ENCODE assay signal across 11 cellular contexts in the genomic region with DNA sequence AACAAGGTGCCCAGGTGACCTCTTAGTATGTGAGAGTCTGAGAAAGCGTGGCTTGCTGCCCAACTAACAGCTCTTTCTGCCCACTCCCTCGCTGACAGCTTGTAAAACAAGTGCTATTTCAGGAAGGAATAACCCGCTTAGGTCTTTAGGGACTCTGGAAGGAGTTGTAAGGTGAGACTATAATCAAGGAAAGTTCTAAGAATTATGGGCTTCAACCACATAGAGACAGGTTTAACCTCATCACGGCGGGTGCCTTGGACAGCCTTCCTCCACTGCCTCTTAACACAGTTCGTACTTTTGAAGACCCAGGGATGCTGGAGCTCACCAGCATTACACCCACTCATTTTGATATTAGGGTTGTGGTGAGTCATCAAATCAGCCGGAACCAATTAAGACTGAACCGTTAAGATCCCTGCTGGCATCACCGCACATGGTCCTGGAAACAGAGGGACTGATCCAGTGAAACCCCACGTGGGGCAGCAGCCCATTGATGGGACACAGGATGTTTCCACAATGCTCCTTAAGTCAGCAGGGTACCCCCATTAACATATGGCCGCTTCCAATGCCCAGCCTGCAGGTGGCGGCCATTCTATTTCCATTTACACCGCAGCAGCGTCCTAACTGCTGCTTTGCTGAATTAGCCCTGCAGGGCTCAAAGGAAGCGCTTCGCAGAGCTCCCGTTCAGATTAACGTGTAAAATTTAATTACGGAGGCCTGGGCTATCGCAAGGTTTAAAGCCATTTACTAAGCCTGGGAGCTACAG.
A peak's percentile ranks its signal among the peaks of the same experiment; 100 is the strongest.
DNase-seq lines count a peak whose midpoint lies in the region; ATAC-seq and TF ChIP-seq lines count a peak whose summit lies in the region.
"Had no signal": no experiment of that assay in that cellular context is flagged by ENCODE, and none has a peak within 500 bp of the region (broad histone marks: within the 10 kb centered on the region; RNA-seq: fewer than 3 reads in every experiment).

No MANE protein-coding gene starts in this region.

- H3K36me3 ChIP-seq in SK-N-SH (replicated peaks in 1 of 2; ENCODE audit: control insufficient read depth in 1 of 2, insufficient read depth in 2 of 2, low read length in 1 of 2) (no peaks in the 10 kb centered on the region), upper lobe of left lung (no peaks in the 10 kb centered on the region), suprapubic skin (no peaks in the 10 kb centered on the region)

- H3K4me3 ChIP-seq in right cardiac atrium (ENCODE audit: low read length) (no peak overlapping the region), SK-N-SH (ENCODE audit: low read depth in 2 of 2, low read length in 1 of 2) (no peak overlapping the region), upper lobe of left lung (no peak overlapping the region), suprapubic skin (no peak overlapping the region)

- H3F3A ChIP-seq in SK-N-SH (replicated peaks; ENCODE audit: insufficient read depth): no peaks in the 10 kb centered on the region

- H3K79me2 ChIP-seq in SK-N-SH (ENCODE audit: insufficient read depth): no peaks in the 10 kb centered on the region

- intact Hi-C loops in right cardiac atrium (cut with DNase I): no loop called here
- intact Hi-C loops in Right ventricle myocardium inferior (cut with DNase I): no loop called here

- POLR2A ChIA-PET in SK-N-SH (lab: Yijun Ruan, JAX): interaction anchor here (0.5 to 1.1 kb wide), 4 partner anchors 19 to 233 kb away, joined by 3 read pairs; no protein-coding TSS in a partner anchor

- H3K9me3 ChIP-seq in right cardiac atrium (ENCODE audit: control insufficient read depth, low read length) (no peaks in the 10 kb centered on the region), SK-N-SH (0 out of 2 replicates have a peak, but pooled peaks cover 6% of the 10 kb centered on the region), upper lobe of left lung (no peaks in the 10 kb centered on the region), suprapubic skin (no peaks in the 10 kb centered on the region)

- no peaks in the 10 kb centered on the region for H4K20me1 ChIP-seq in SK-N-SH (ENCODE audit: insufficient read depth)

- no peak overlapping the region for H3K9ac ChIP-seq in SK-N-SH

- no peaks in the 10 kb centered on the region for H3K4me1 ChIP-seq in right cardiac atrium (ENCODE audit: control insufficient read depth, insufficient read depth, low read length)
- peaks cover 0 to 34% of the 10 kb centered on the region in 2 experiments; a peak in 2 of 4 replicates for H3K4me1 ChIP-seq in SK-N-SH (ENCODE audit: control insufficient read depth in 1 of 2, insufficient read depth in 2 of 2, low read depth in 1 of 2, low read length in 1 of 2)
- no peaks in the 10 kb centered on the region for H3K4me1 ChIP-seq in upper lobe of left lung
- peaks cover 3% of the 10 kb centered on the region for H3K4me1 ChIP-seq in suprapubic skin

- DNase-seq in right cardiac atrium (peak in 1 of 3 donors; percentile 51), Right ventricle myocardium inferior (ENCODE audit: missing footprints) (no peak), SK-N-SH (peak; percentile 85), iPS-NIHi11 (ENCODE audit: low spot score) (peak; percentile 73), upper lobe of left lung (no peak), suprapubic skin (ENCODE audit: low spot score in 2 of 2) (no peak), germinal center (ENCODE audit: low spot score) (no peak)
- DNase-seq: activated CD8-positive, alpha-beta T cell treated with anti-CD3 and anti-CD28 coated beads, Interleukin-2, amount 10 ng/mL, durations not matched to agents 7 days and 5 days; CD4-positive, CD25-positive, alpha-beta regulatory T cell; SHP77 had no signal

- WGBS in right cardiac atrium: 32% methylated on average over 20 of the region's 20 CpGs
- WGBS in SK-N-SH (ENCODE audit: low lambda C conversion rate): 24% methylated on average over 20 of the region's 20 CpGs
- WGBS in upper lobe of left lung, 2 donors: 50 to 62% methylated on average over 13 to 20 of the region's 20 CpGs
- 27% methylated on average over 18 of the region's 20 CpGs for WGBS in suprapubic skin

- TF ChIP-seq EP300 in SK-N-SH (IDR thresholded peaks at IDR 0.05; ENCODE audit: borderline replicate concordance in 1 of 2, low read depth in 1 of 2, low read length in 1 of 2) (peak in 1 of 2 experiments; percentile 89; a peak in 2 of 4 replicates), upper lobe of left lung (IDR thresholded peaks at IDR 0.05) (no peak), suprapubic skin (IDR thresholded peaks at IDR 0.05) (no peak)

- TF ChIP-seq CTCF in SK-N-SH (IDR thresholded peaks at IDR 0.05): no peak
- peak in 5 of 6 experiments; percentile 12 to 40 (median 21) for TF ChIP-seq CTCF in upper lobe of left lung (IDR thresholded peaks at IDR 0.05)
- TF ChIP-seq CTCF in suprapubic skin (IDR thresholded peaks at IDR 0.05): peak in 1 of 2 donors; percentile 5

- ATAC-seq in right cardiac atrium: peak; percentile 45 to 66
- ATAC-seq in Right ventricle myocardium inferior: no peak
- ATAC-seq in upper lobe of left lung (ENCODE audit: low FRiP score in 2 of 2): no peak
- ATAC-seq in HG03108 (IDR thresholded peaks at IDR 0.05; ENCODE audit: unreplicated experiment): no peak
- ATAC-seq: activated CD8-positive, alpha-beta T cell treated with anti-CD3 and anti-CD28 coated beads, Interleukin-2, amount 10 ng/mL, durations not matched to agents 7 days and 5 days had no signal

- no peak overlapping the region for H3K4me2 ChIP-seq in SK-N-SH

- CTCF ChIA-PET in SK-N-SH (lab: Yijun Ruan, JAX): interaction anchor here (0.5 to 3.7 kb wide), 42 partner anchors 8 to 405 kb away, joined by 3 to 23 read pairs (median 3); no protein-coding TSS in a partner anchor

- no peak overlapping the region for H2AFZ ChIP-seq in SK-N-SH (ENCODE audit: low read depth)

- TF ChIP-seq POLR2A in upper lobe of left lung (IDR thresholded peaks at IDR 0.05) (no peak), suprapubic skin (IDR thresholded peaks at IDR 0.05) (no peak)

- H3K27me3 ChIP-seq in right cardiac atrium (ENCODE audit: control insufficient read depth, insufficient read depth) (no peaks in the 10 kb centered on the region), SK-N-SH (ENCODE audit: insufficient read depth) (no peaks in the 10 kb centered on the region), upper lobe of left lung (no peaks in the 10 kb centered on the region), suprapubic skin (peaks cover 6% of the 10 kb centered on the region)

- TF ChIP-seq RAD21 in SK-N-SH (IDR thresholded peaks at IDR 0.05; ENCODE audit: low read length): peak; percentile 65

- H3K27ac ChIP-seq in right cardiac atrium (ENCODE audit: low read length): no peak overlapping the region
- H3K27ac ChIP-seq in SK-N-SH (ENCODE audit: low read depth in 2 of 2, low read length in 1 of 2): peak overlapping the region in 1 of 2 experiments; percentile 77; a peak in 2 of 4 replicates
- no peak overlapping the region for H3K27ac ChIP-seq in upper lobe of left lung
- H3K27ac ChIP-seq in suprapubic skin: no peak overlapping the region

- no peaks in the 10 kb centered on the region for H3K9me2 ChIP-seq in SK-N-SH

TF ChIP-seq in SK-N-SH, 30 proteins besides CTCF, POLR2A, EP300 and RAD21:
- TF ChIP-seq SMC3 (IDR thresholded peaks at IDR 0.05; ENCODE audit: low read depth, low read length) (peak; percentile 33; the same call in 1 of the 2 replicates), RCOR1 (IDR thresholded peaks at IDR 0.05; ENCODE audit: low read length) (peak; percentile 87; the same call in 1 of the 2 replicates), CHD2 (IDR thresholded peaks at IDR 0.05; ENCODE audit: low read length, partially characterized antibody) (peak; percentile 81), TCF12 (IDR thresholded peaks at IDR 0.05) (peak; percentile 55), GATA2 (CRISPR knock-in tag; IDR thresholded peaks at IDR 0.05) (peak; percentile 81), FOXJ3 (CRISPR knock-in tag; IDR thresholded peaks at IDR 0.05) (peak; percentile 84; the same call in 1 of the 2 replicates)
- TF ChIP-seq, protein P1, sequence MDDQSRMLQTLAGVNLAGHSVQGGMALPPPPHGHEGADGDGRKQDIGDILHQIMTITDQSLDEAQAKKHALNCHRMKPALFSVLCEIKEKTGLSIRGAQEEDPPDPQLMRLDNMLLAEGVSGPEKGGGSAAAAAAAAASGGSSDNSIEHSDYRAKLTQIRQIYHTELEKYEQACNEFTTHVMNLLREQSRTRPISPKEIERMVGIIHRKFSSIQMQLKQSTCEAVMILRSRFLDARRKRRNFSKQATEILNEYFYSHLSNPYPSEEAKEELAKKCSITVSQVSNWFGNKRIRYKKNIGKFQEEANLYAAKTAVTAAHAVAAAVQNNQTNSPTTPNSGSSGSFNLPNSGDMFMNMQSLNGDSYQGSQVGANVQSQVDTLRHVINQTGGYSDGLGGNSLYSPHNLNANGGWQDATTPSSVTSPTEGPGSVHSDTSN (IDR thresholded peaks at IDR 0.05): no peak
- TF ChIP-seq, protein P2, sequence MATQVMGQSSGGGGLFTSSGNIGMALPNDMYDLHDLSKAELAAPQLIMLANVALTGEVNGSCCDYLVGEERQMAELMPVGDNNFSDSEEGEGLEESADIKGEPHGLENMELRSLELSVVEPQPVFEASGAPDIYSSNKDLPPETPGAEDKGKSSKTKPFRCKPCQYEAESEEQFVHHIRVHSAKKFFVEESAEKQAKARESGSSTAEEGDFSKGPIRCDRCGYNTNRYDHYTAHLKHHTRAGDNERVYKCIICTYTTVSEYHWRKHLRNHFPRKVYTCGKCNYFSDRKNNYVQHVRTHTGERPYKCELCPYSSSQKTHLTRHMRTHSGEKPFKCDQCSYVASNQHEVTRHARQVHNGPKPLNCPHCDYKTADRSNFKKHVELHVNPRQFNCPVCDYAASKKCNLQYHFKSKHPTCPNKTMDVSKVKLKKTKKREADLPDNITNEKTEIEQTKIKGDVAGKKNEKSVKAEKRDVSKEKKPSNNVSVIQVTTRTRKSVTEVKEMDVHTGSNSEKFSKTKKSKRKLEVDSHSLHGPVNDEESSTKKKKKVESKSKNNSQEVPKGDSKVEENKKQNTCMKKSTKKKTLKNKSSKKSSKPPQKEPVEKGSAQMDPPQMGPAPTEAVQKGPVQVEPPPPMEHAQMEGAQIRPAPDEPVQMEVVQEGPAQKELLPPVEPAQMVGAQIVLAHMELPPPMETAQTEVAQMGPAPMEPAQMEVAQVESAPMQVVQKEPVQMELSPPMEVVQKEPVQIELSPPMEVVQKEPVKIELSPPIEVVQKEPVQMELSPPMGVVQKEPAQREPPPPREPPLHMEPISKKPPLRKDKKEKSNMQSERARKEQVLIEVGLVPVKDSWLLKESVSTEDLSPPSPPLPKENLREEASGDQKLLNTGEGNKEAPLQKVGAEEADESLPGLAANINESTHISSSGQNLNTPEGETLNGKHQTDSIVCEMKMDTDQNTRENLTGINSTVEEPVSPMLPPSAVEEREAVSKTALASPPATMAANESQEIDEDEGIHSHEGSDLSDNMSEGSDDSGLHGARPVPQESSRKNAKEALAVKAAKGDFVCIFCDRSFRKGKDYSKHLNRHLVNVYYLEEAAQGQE (IDR thresholded peaks at IDR 0.05; ENCODE audit: low read depth, low read length): no peak

Comparison
In these comparisons a context has a peak if more than half of its experiments do, and no peak if none do; other contexts are left out.
1. ATAC-seq: peak in right cardiac atrium (2 of 2); none in Right ventricle myocardium inferior (single experiment), upper lobe of left lung (0 of 2) and HG03108 (single experiment).
2. DNase-seq: peak in SK-N-SH (single experiment) and iPS-NIHi11 (single experiment); none in Right ventricle myocardium inferior (single experiment), upper lobe of left lung (0 of 2), suprapubic skin (0 of 2) and germinal center (single experiment).